ENCODE assay signal across 1 cellular context in genomic region chrX:67104982-67105757, GRCh38.
TF ChIP-seq lines count a peak whose summit lies in the region.

No MANE protein-coding gene starts in this region.

TF ChIP-seq in HepG2, 621 proteins besides CTCF, POLR2A, EP300 and RAD21 (continued from another document):
- no peak for TF ChIP-seq CBFB (CRISPR knock-in tag; IDR thresholded peaks at IDR 0.05)
- TF ChIP-seq CREM (IDR thresholded peaks at IDR 0.05): no peak
- TF ChIP-seq CREM (CRISPR knock-in tag; IDR thresholded peaks at IDR 0.05): no peak
- TF ChIP-seq GLMP (CRISPR knock-in tag; IDR thresholded peaks at IDR 0.05; ENCODE audit: borderline replicate concordance): no peak
- TF ChIP-seq KLF16 (CRISPR knock-in tag; IDR thresholded peaks at IDR 0.05): no peak
- no peak for TF ChIP-seq ZNF720 (CRISPR knock-in tag; IDR thresholded peaks at IDR 0.05)
- TF ChIP-seq NFE2 (CRISPR knock-in tag; IDR thresholded peaks at IDR 0.05): no peak
